30 cellular contexts compared by ENCODE assay signal in genomic region chr11:6323291-6323905, GRCh38. TPM values are rescaled to one million over a fixed set of nuclear protein-coding genes. Genes with fewer than 3 reads are reported as not detected.
DNase-seq lines count a peak whose midpoint lies in the region; ATAC-seq and TF ChIP-seq lines count a peak whose summit lies in the region.
"Had no signal": no experiment of that assay in that cellular context is flagged by ENCODE, and none has a peak within 500 bp of the region (broad histone marks: within the 10 kb centered on the region; RNA-seq: fewer than 3 reads in every experiment).

No MANE protein-coding gene starts in this region.

- no peaks in the 10 kb centered on the region for H3K36me3 ChIP-seq in HUES48 (ENCODE audit: control insufficient read depth, insufficient read depth, low read length)
- no peaks in the 10 kb centered on the region for H3K36me3 ChIP-seq in Panc1 (ENCODE audit: control insufficient read depth, insufficient read depth, low read length)
- no peaks in the 10 kb centered on the region for H3K36me3 ChIP-seq in neural progenitor cell
- H3K36me3 ChIP-seq in prostate gland, result no peaks in the 10 kb centered on the region
- H3K36me3 ChIP-seq: HAP-1, upper lobe of right lung had no signal

- POLR2A ChIA-PET in Panc1 (lab: Charles Lee), result no interaction called here

- in situ Hi-C loops in Panc1 (cut with HindIII; ENCODE audit: low pct_unique_long_range_greater_than_20kb, low sequenced_read_pairs), result no loop called here

- no peaks in the 10 kb centered on the region for H3K36me3 Mint-ChIP-seq in neural progenitor cell
- H3K36me3 Mint-ChIP-seq: CD8-positive, alpha-beta T cell had no signal

- 38% methylated on average over 1 of the region's 1 CpG for WGBS in prostate gland

- no peaks in the 10 kb centered on the region for H3K9me3 ChIP-seq in HUES48 (ENCODE audit: control insufficient read depth, insufficient read depth, low read length)
- no peaks in the 10 kb centered on the region for H3K9me3 ChIP-seq in Panc1 (ENCODE audit: control insufficient read depth, insufficient read depth, low read depth, low read length)
- no peaks in the 10 kb centered on the region for H3K9me3 ChIP-seq in neural progenitor cell (ENCODE audit: low read depth)
- H3K9me3 ChIP-seq in prostate gland, result no peaks in the 10 kb centered on the region
- H3K9me3 ChIP-seq: HAP-1, psoas muscle, upper lobe of right lung had no signal

- intact Hi-C loops in Panc1 (cut with micrococcal nuclease; ENCODE audit: unreplicated experiment), result no loop called here
- intact Hi-C loops in prostate gland (cut with DNase I), result loop anchor here (5.0 kb wide), 1 partner anchor 279 kb away; the partner anchor contains the start of genes ILK and RRP8

- no peak overlapping the region for H3K4me3 Mint-ChIP-seq in neural progenitor cell
- H3K4me3 Mint-ChIP-seq: activated CD4-positive, alpha-beta T cell treated with anti-CD3 and anti-CD28 coated beads, Interleukin-2, amount 10 ng/mL, durations not matched to agents 24 days and 14 days; activated T-cell treated with anti-CD3 and anti-CD28 coated beads, Interleukin-2, amount 50 U/mL, for 72 hours; CD8-positive, alpha-beta T cell; neural crest cell had no signal

- TF ChIP-seq CTCF in Panc1 (IDR thresholded peaks at IDR 0.05) (0 out of 2 replicates have a peak, but pooled peaks have one; percentile 20), neural progenitor cell (IDR thresholded peaks at IDR 0.05) (peak; percentile 3), prostate gland (IDR thresholded peaks at IDR 0.05) (no peak)

- no peaks in the 10 kb centered on the region for H3K9me3 Mint-ChIP-seq in neural progenitor cell
- H3K9me3 Mint-ChIP-seq: activated CD4-positive, alpha-beta T cell treated with anti-CD3 and anti-CD28 coated beads, Interleukin-2, amount 10 ng/mL, durations not matched to agents 24 days and 14 days; activated T-cell treated with anti-CD3 and anti-CD28 coated beads, Interleukin-2, amount 50 U/mL, for 72 hours; CD8-positive, alpha-beta T cell; neural crest cell had no signal

- H3K27me3 ChIP-seq in HUES48 (ENCODE audit: control insufficient read depth, insufficient read depth, low read length), result no peaks in the 10 kb centered on the region
- no peaks in the 10 kb centered on the region for H3K27me3 ChIP-seq in Panc1 (ENCODE audit: control insufficient read depth, insufficient read depth, low read length)
- H3K27me3 ChIP-seq in neural progenitor cell, result no peaks in the 10 kb centered on the region
- no peaks in the 10 kb centered on the region for H3K27me3 ChIP-seq in prostate gland (replicated peaks; ENCODE audit: insufficient read depth)
- H3K27me3 ChIP-seq: upper lobe of right lung had no signal

- H3K4me2 ChIP-seq in neural progenitor cell, result no peak overlapping the region

- peaks cover 56% of the 10 kb centered on the region for H3F3A ChIP-seq in neural progenitor cell (ENCODE audit: low read depth)

- no TSS peak for BruUV-seq in Panc1 (replicated peaks; lab: Mats Ljungman, UMichigan)

- peaks cover 6% of the 10 kb centered on the region for H3K27me3 Mint-ChIP-seq in neural progenitor cell (ENCODE audit: insufficient read depth, low read depth)

- TF ChIP-seq POLR2A in prostate gland (IDR thresholded peaks at IDR 0.05), result no peak

- CTCF ChIA-PET in Panc1 (lab: Charles Lee), result no interaction called here

- H3K4me1 Mint-ChIP-seq in neural progenitor cell, result peaks cover 31% of the 10 kb centered on the region

- no peaks in the 10 kb centered on the region for H4K20me1 ChIP-seq in neural progenitor cell (ENCODE audit: low read depth)

- no peak for ATAC-seq in Panc1
- ATAC-seq: activated T-cell treated with anti-CD3 and anti-CD28 coated beads, Interleukin-2, amount 50 U/mL, for 72 hours; CD8-positive, alpha-beta T cell; GM12878; psoas muscle; upper lobe of right lung had no signal

- H3K9ac ChIP-seq in HUES48 (ENCODE audit: low read depth, low read length) (peak overlapping the region; percentile 61), neural progenitor cell (no peak overlapping the region)

- H3K27ac ChIP-seq in HUES48 (ENCODE audit: low read depth, low read length) (peak overlapping the region; percentile 89), Panc1 (ENCODE audit: low read length) (no peak overlapping the region), neural progenitor cell (no peak overlapping the region), prostate gland (no peak overlapping the region)
- H3K27ac ChIP-seq: HL-60, upper lobe of right lung, VCaP had no signal

- DNase-seq in NCI-H1417 (lab: John Stamatoyannopoulos, UW), result peak in 2 of 3 experiments; percentile 14 to 50
- DNase-seq in NCI-H1417 treated with DMSO at 0.1 percent for 48 hours (lab: John Stamatoyannopoulos, UW), result no peak
- DNase-seq in Panc1 (ENCODE audit: low read depth, low spot score), result no peak
- DNase-seq in neural progenitor cell (ENCODE audit: low spot score), result no peak
- DNase-seq in prostate gland (ENCODE audit: low spot score), result no peak
- DNase-seq in NCI-H2196 (lab: John Stamatoyannopoulos, UW; ENCODE audit: unreplicated experiment), result no peak
- no peak for DNase-seq in ecto neural progenitor cell (ENCODE audit: low spot score)
- DNase-seq: activated CD4-positive, alpha-beta T cell treated with anti-CD3 and anti-CD28 coated beads, Interleukin-2, amount 10 ng/mL, durations not matched to agents 24 days and 14 days; activated naive CD4-positive, alpha-beta T cell treated with anti-CD3 and anti-CD28 coated beads, Interleukin-2, amount 50 U/mL, for 16 hours; activated T-cell treated with anti-CD3 and anti-CD28 coated beads, Interleukin-2, amount 50 U/mL, for 72 hours; amygdala; CD8-positive, alpha-beta T cell; cortex of kidney; DMS79; NCI-H1048; NCI-H2107; NCI-H82; OCI-M1; psoas muscle; stimulated activated CD8-positive, alpha-beta memory T cell treated with anti-CD3 and anti-CD28 coated beads, Interleukin-4, amount 100 ng/mL, for 48 hours; substantia nigra; upper lobe of right lung had no signal

- no peak overlapping the region for H2AFZ ChIP-seq in neural progenitor cell (replicated peaks)

- H3K4me3 ChIP-seq in HUES48 (ENCODE audit: low read depth, low read length) (0 out of 2 replicates have a peak overlapping the region, but pooled peaks have one; percentile 16), Panc1 (ENCODE audit: low read depth in 2 of 2, low read length in 2 of 2) (no peak overlapping the region), neural progenitor cell (no peak overlapping the region), prostate gland (no peak overlapping the region)
- H3K4me3 ChIP-seq: GM12878, HAP-1, lung, psoas muscle, upper lobe of right lung had no signal

- no peak overlapping the region for H3K27ac Mint-ChIP-seq in neural progenitor cell
- H3K27ac Mint-ChIP-seq: activated T-cell treated with anti-CD3 and anti-CD28 coated beads, Interleukin-2, amount 50 U/mL, for 72 hours; CD8-positive, alpha-beta T cell had no signal

- H3K79me2 ChIP-seq in neural progenitor cell (ENCODE audit: low read depth), result no peaks in the 10 kb centered on the region

- H3K4me1 ChIP-seq in HUES48 (ENCODE audit: control insufficient read depth, insufficient read depth, low read length) (peaks cover 80% of the 10 kb centered on the region), Panc1 (ENCODE audit: control insufficient read depth, insufficient read depth, low read length) (peaks cover 15% of the 10 kb centered on the region), neural progenitor cell (peaks cover 54% of the 10 kb centered on the region), prostate gland (replicated peaks) (no peaks in the 10 kb centered on the region)
- H3K4me1 ChIP-seq: HAP-1 had no signal

RNA-seq across cellular contexts. Expression of gene CAVIN3, which starts 3.1 kb away (rescaled TPM):
- total RNA-seq in Panc1 (2021; ENCODE audit: unreplicated experiment), result 31.1 TPM
- polyA plus RNA-seq in Panc1 (2012; ENCODE audit: insufficient read length), result 26.7 TPM
- 2.9 and 12.2 TPM in 2 replicates for total RNA-seq in neural progenitor cell (ENCODE audit: low replicate concordance)
- total RNA-seq in prostate gland, result 10 to 100 TPM; 46.1 to 92.4 TPM
- total RNA-seq: A172; CD8-positive, alpha-beta T cell had no signal

Comparison
In these comparisons a context has a peak if more than half of its experiments do, and no peak if none do; other contexts are left out.
1. DNase-seq: peak in NCI-H1417 (2 of 3); none in NCI-H1417 treated with DMSO at 0.1 percent for 48 hours (single experiment), Panc1 (single experiment), neural progenitor cell (single experiment), prostate gland (single experiment), NCI-H2196 (single experiment) and ecto neural progenitor cell (single experiment).
2. CTCF ChIP-seq: peak in Panc1 (single experiment) and neural progenitor cell (single experiment); none in prostate gland (0 of 4).